ENCODE assay signal across 23 cellular contexts in the genomic region with DNA sequence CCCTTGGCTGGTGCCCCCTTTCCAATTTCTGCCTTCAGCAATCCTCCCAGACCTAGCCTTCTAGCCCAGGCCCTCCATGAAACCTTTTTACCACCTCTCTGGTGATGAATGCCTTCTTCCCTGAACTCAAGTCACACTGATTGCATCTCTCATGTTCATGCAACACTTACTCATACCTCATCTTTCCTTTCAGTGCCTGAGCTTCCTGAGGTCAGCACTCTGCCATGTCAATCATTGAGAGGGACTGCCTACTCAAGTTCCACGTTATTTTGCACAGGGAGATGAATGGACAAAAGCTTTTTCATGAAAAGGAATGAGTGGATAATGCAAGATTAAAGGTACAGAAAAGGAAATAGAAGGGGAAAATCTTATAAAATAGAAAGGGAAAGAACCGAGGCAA.
"Had no signal": no experiment of that assay in that cellular context is flagged by ENCODE, and none has a peak within 500 bp of the region (broad histone marks: within the 10 kb centered on the region; RNA-seq: fewer than 3 reads in every experiment).

No MANE protein-coding gene starts in this region.

- H3K9me3 ChIP-seq: body of pancreas, gastroesophageal sphincter, neutrophil, pancreas, psoas muscle, tibial artery had no signal

- DNase-seq: activated B cell treated with CpG ODN at 0.5 μM for 24 hours; activated CD4-positive, alpha-beta memory T cell treated with anti-CD3 and anti-CD28 coated beads for 36 hours; activated CD4-positive, alpha-beta T cell treated with anti-CD3 and anti-CD28 coated beads for 4 hours; activated effector memory CD4-positive, alpha-beta T cell treated with Interleukin-2 at 50 U/mL for 16 hours; activated naive CD4-positive, alpha-beta T cell treated with anti-CD3 and anti-CD28 coated beads for 36 hours; activated T-cell treated with anti-CD3 and anti-CD28 coated beads, Interleukin-2, amount 50 U/mL, for 48 hours; body of pancreas; caudate nucleus; effector memory CD4-positive, alpha-beta T cell; head of caudate nucleus; hypothalamus; pancreas; psoas muscle; right cardiac atrium; stimulated activated CD4-positive, alpha-beta T cell treated with anti-CD3 and anti-CD28 coated beads, Interleukin-4, amount 100 ng/mL, for 24 hours; T1000; tibial artery had no signal

- H3K27ac Mint-ChIP-seq: activated B cell treated with CpG ODN at 0.5 μM for 24 hours; activated CD4-positive, alpha-beta memory T cell treated with anti-CD3 and anti-CD28 coated beads for 36 hours; activated naive CD4-positive, alpha-beta T cell treated with anti-CD3 and anti-CD28 coated beads for 36 hours; dendritic cell treated with granulocyte-macrophage colony-stimulating factor and Interleukin-4, amounts not matched to agents 40 ng/mL and 50 ng/mL, for 4 days; memory B cell; nephron; stimulated activated naive CD8-positive, alpha-beta T cell treated with anti-CD3 and anti-CD28 coated beads, Interleukin-15, Interleukin-2, amounts not matched to agents 100 ng/mL and 50 ng/mL, for 24 hours had no signal

- H3K4me3 Mint-ChIP-seq: activated B cell treated with CpG ODN at 0.5 μM for 24 hours; activated CD4-positive, alpha-beta memory T cell treated with anti-CD3 and anti-CD28 coated beads for 36 hours; activated naive CD4-positive, alpha-beta T cell treated with anti-CD3 and anti-CD28 coated beads for 36 hours; dendritic cell treated with granulocyte-macrophage colony-stimulating factor and Interleukin-4, amounts not matched to agents 40 ng/mL and 50 ng/mL, for 4 days; memory B cell; nephron; stimulated activated naive CD8-positive, alpha-beta T cell treated with anti-CD3 and anti-CD28 coated beads, Interleukin-15, Interleukin-2, amounts not matched to agents 100 ng/mL and 50 ng/mL, for 24 hours had no signal

- H3K36me3 Mint-ChIP-seq: activated CD4-positive, alpha-beta memory T cell treated with anti-CD3 and anti-CD28 coated beads for 36 hours had no signal

- ATAC-seq: body of pancreas, gastroesophageal sphincter, pancreas, psoas muscle, right cardiac atrium had no signal

- H3K4me1 Mint-ChIP-seq: activated B cell treated with CpG ODN at 0.5 μM for 24 hours had no signal

- H3K9me3 Mint-ChIP-seq: activated B cell treated with CpG ODN at 0.5 μM for 24 hours; activated CD4-positive, alpha-beta memory T cell treated with anti-CD3 and anti-CD28 coated beads for 36 hours; activated naive CD4-positive, alpha-beta T cell treated with anti-CD3 and anti-CD28 coated beads for 36 hours; dendritic cell treated with granulocyte-macrophage colony-stimulating factor and Interleukin-4, amounts not matched to agents 40 ng/mL and 50 ng/mL, for 4 days; memory B cell; stimulated activated naive CD8-positive, alpha-beta T cell treated with anti-CD3 and anti-CD28 coated beads, Interleukin-15, Interleukin-2, amounts not matched to agents 100 ng/mL and 50 ng/mL, for 24 hours had no signal
